In the genomic region with DNA sequence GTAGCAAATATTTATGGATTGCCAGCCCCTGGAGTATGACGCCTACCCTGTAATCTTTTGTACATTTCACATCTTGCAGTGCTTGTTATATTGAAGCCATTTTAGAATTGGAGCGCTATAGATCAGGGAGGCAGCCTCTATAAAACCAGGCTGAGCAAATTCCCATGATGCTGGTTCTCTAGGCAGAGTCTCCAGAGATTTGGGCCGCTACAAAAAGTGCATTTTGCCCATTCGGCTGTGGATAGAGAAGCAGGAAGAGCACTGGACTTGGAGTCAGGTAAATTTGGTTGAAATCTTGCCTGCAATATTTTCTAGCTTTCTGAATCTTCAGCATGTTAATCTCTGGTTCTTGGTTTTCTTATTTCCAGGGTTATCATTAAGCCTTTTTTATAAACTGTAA, we compare ENCODE assay signal across 8 cellular contexts. TPM values are rescaled to one million over a fixed set of nuclear protein-coding genes. Genes with fewer than 3 reads are reported as not detected.
DNase-seq lines count a peak whose midpoint lies in the region; ATAC-seq and TF ChIP-seq lines count a peak whose summit lies in the region.

No MANE protein-coding gene starts in this region.

- no peak for ATAC-seq in GM21723 (IDR thresholded peaks at IDR 0.05; ENCODE audit: unreplicated experiment)

- no peaks in the 10 kb centered on the region for H3K9me3 ChIP-seq in CD4-positive, alpha-beta memory T cell (ENCODE audit: control insufficient read depth in 1 of 2, low read length in 2 of 2)
- no peaks in the 10 kb centered on the region for H3K9me3 ChIP-seq in MM.1S (replicated peaks; ENCODE audit: insufficient read depth, low read length)
- no peaks in the 10 kb centered on the region for H3K9me3 ChIP-seq in neural cell (ENCODE audit: low read length)
- no peaks in the 10 kb centered on the region for H3K9me3 ChIP-seq in uterus

- no peak for TF ChIP-seq EP300 in neural cell (conservative IDR thresholded peaks at IDR 0.05; ENCODE audit: poor library complexity, severe bottlenecking)

- peaks cover 68% of the 10 kb centered on the region for H3K79me2 ChIP-seq in MM.1S (ENCODE audit: low read length)
- peaks cover 65% of the 10 kb centered on the region for H3K79me2 ChIP-seq in neural cell (replicated peaks; ENCODE audit: insufficient read depth, low read length)

- H3K9me2 ChIP-seq in MM.1S (replicated peaks; ENCODE audit: insufficient read depth, low read length): no peaks in the 10 kb centered on the region
- no peaks in the 10 kb centered on the region for H3K9me2 ChIP-seq in neural cell (ENCODE audit: insufficient read depth, low read length)

- POLR2A ChIA-PET in CD4-positive, alpha-beta memory T cell (lab: Charles Lee; ENCODE audit: partially characterized antibody): interaction anchor here (1.0 to 2.5 kb wide), 7 partner anchors 9 to 94 kb away, joined by 3 to 22 read pairs (median 5); a partner anchor contains a TSS

- H3K4me3 Mint-ChIP-seq in CD4-positive, alpha-beta memory T cell: peak overlapping the region; percentile 92 to 98 (median 97)
- peak overlapping the region; percentile 93 for H3K4me3 Mint-ChIP-seq in dendritic cell treated with granulocyte-macrophage colony-stimulating factor and Interleukin-4, amounts not matched to agents 40 ng/mL and 50 ng/mL, for 4 days

- TF ChIP-seq POLR2A in uterus (IDR thresholded peaks at IDR 0.05): no peak

- no peak overlapping the region for H2AFZ ChIP-seq in MM.1S (ENCODE audit: low read length)
- H2AFZ ChIP-seq in neural cell (ENCODE audit: low read depth, low read length): no peak overlapping the region

- H3K4me1 Mint-ChIP-seq in CD4-positive, alpha-beta memory T cell: peaks cover 51 to 93% (median 71%) of the 10 kb centered on the region in 4 donors
- peaks cover 54% of the 10 kb centered on the region for H3K4me1 Mint-ChIP-seq in dendritic cell treated with granulocyte-macrophage colony-stimulating factor and Interleukin-4, amounts not matched to agents 40 ng/mL and 50 ng/mL, for 4 days (ENCODE audit: low read depth)

- H3K27me3 Mint-ChIP-seq in CD4-positive, alpha-beta memory T cell: no peaks in the 10 kb centered on the region
- H3K27me3 Mint-ChIP-seq in dendritic cell treated with granulocyte-macrophage colony-stimulating factor and Interleukin-4, amounts not matched to agents 40 ng/mL and 50 ng/mL, for 4 days: no peaks in the 10 kb centered on the region

- H3K9me3 Mint-ChIP-seq in CD4-positive, alpha-beta memory T cell: no peaks in the 10 kb centered on the region
- H3K9me3 Mint-ChIP-seq in dendritic cell treated with granulocyte-macrophage colony-stimulating factor and Interleukin-4, amounts not matched to agents 40 ng/mL and 50 ng/mL, for 4 days: no peaks in the 10 kb centered on the region

- H3F3A ChIP-seq in MM.1S (ENCODE audit: insufficient read depth, low read length) (0 out of 2 replicates have a peak, but pooled peaks cover 3% of the 10 kb centered on the region), neural cell (ENCODE audit: insufficient read depth, low read length, poor library complexity, severe bottlenecking) (peaks cover 5% of the 10 kb centered on the region)

- no peak for TF ChIP-seq RAD21 in neural cell (conservative IDR thresholded peaks at IDR 0.05)

- intact Hi-C loops in CD4-positive, alpha-beta memory T cell (cut with micrococcal nuclease): loop anchor here (1.0 to 10.0 kb wide), 4 partner anchors 8 to 1800 kb away; a partner anchor contains a TSS
- intact Hi-C loops in dendritic cell treated with granulocyte-macrophage colony-stimulating factor and Interleukin-4, amounts not matched to agents 40 ng/mL and 50 ng/mL, for 4 days (cut with micrococcal nuclease): loop anchor here (5.0 kb wide), 2 partner anchors 80 to 675 kb away; a partner anchor contains a TSS
- intact Hi-C loops in uterus (cut with DNase I; ENCODE audit: low total_unique reads): loop anchor here (10.0 kb wide), 1 partner anchor 77 kb away; a partner anchor contains a TSS

- DNase-seq in CD4-positive, alpha-beta memory T cell: no peak
- no peak for DNase-seq in MM.1S
- no peak for DNase-seq in uterus
- DNase-seq in stimulated activated CD4-positive, alpha-beta T cell treated with anti-CD3 and anti-CD28 coated beads, Interleukin-4, amount 100 ng/mL, for 24 hours: no peak
- no peak for DNase-seq in dedifferentiated amniotic fluid mesenchymal stem cell (ENCODE audit: extremely low spot score)

- peaks cover 73% of the 10 kb centered on the region for H3K4me1 ChIP-seq in CD4-positive, alpha-beta memory T cell (ENCODE audit: insufficient read depth, low read length)
- H3K4me1 ChIP-seq in MM.1S (ENCODE audit: low read length) (peaks cover 20% of the 10 kb centered on the region), uterus (peaks cover 0 to 16% of the 10 kb centered on the region in 2 donors)

- H3K27me3 ChIP-seq in CD4-positive, alpha-beta memory T cell (ENCODE audit: insufficient read depth, low read length): no peaks in the 10 kb centered on the region
- no peaks in the 10 kb centered on the region for H3K27me3 ChIP-seq in MM.1S (replicated peaks; ENCODE audit: insufficient read depth, low read length)
- no peaks in the 10 kb centered on the region for H3K27me3 ChIP-seq in neural cell (ENCODE audit: insufficient read depth, low read depth, low read length)
- no peaks in the 10 kb centered on the region for H3K27me3 ChIP-seq in uterus

- H3K27ac ChIP-seq in CD4-positive, alpha-beta memory T cell (ENCODE audit: low read depth, low read length): peak overlapping the region; percentile 85
- no peak overlapping the region for H3K27ac ChIP-seq in MM.1S (ENCODE audit: low read length)
- peak overlapping the region; percentile 88 for H3K27ac ChIP-seq in neural cell (ENCODE audit: low read length)
- no peak overlapping the region for H3K27ac ChIP-seq in uterus

- H3K9ac ChIP-seq in MM.1S (ENCODE audit: low read length) (no peak overlapping the region; the same call in 1 of the 2 replicates), neural cell (ENCODE audit: low read length) (peak overlapping the region; percentile 92)

- H4K20me1 ChIP-seq in MM.1S (ENCODE audit: insufficient read depth, low read length): peaks cover 52% of the 10 kb centered on the region
- H4K20me1 ChIP-seq in neural cell (ENCODE audit: insufficient read depth): peaks cover 11% of the 10 kb centered on the region

- no peaks in the 10 kb centered on the region for H3K36me3 ChIP-seq in CD4-positive, alpha-beta memory T cell (ENCODE audit: insufficient read depth, low read length)
- no peaks in the 10 kb centered on the region; the same call in 1 of the 2 replicates for H3K36me3 ChIP-seq in MM.1S (replicated peaks; ENCODE audit: insufficient read depth, low read length)
- H3K36me3 ChIP-seq in neural cell (ENCODE audit: insufficient read depth, low read length): peaks cover 3% of the 10 kb centered on the region
- no peaks in the 10 kb centered on the region for H3K36me3 ChIP-seq in uterus

- TF ChIP-seq CTCF in MM.1S (IDR thresholded peaks at IDR 0.05; ENCODE audit: low read length) (no peak), neural cell (IDR thresholded peaks at IDR 0.05; ENCODE audit: poor library complexity, severe bottlenecking) (no peak), uterus (IDR thresholded peaks at IDR 0.05) (no peak)

- H3K27ac Mint-ChIP-seq in CD4-positive, alpha-beta memory T cell: peak overlapping the region; percentile 74 to 97 (median 95)
- no peak overlapping the region for H3K27ac Mint-ChIP-seq in dendritic cell treated with granulocyte-macrophage colony-stimulating factor and Interleukin-4, amounts not matched to agents 40 ng/mL and 50 ng/mL, for 4 days

- H3K4me2 ChIP-seq in MM.1S (ENCODE audit: low read depth, low read length) (peak overlapping the region; percentile 80), neural cell (ENCODE audit: low read length) (peak overlapping the region; percentile 63)

- CTCF ChIA-PET in CD4-positive, alpha-beta memory T cell (lab: Charles Lee; ENCODE audit: partially characterized antibody): interaction anchor here (0.8 to 3.4 kb wide), 10 partner anchors 9 to 575 kb away, joined by 3 to 32 read pairs (median 6); a partner anchor contains a TSS

- peaks cover 0 to 55% of the 10 kb centered on the region in 2 donors for H3K36me3 Mint-ChIP-seq in CD4-positive, alpha-beta memory T cell
- peaks cover 28% of the 10 kb centered on the region for H3K36me3 Mint-ChIP-seq in dendritic cell treated with granulocyte-macrophage colony-stimulating factor and Interleukin-4, amounts not matched to agents 40 ng/mL and 50 ng/mL, for 4 days (ENCODE audit: low read depth)

- peak overlapping the region; percentile 39 to 82 for H3K4me3 ChIP-seq in CD4-positive, alpha-beta memory T cell (ENCODE audit: low read length in 2 of 2)
- H3K4me3 ChIP-seq in MM.1S (ENCODE audit: low read length) (peak overlapping the region; percentile 84; the same call in 1 of the 2 replicates), neural cell (ENCODE audit: low read length) (peak overlapping the region; percentile 89), uterus (peak overlapping the region in 1 of 2 donors; percentile 94)

TF ChIP-seq in neural cell, 6 proteins besides CTCF, POLR2A, EP300 and RAD21 (continues in another document):
- TF ChIP-seq POLR2AphosphoS5 (IDR thresholded peaks at IDR 0.05): peak; percentile 17

RNA-seq across cellular contexts. Expression of a gene that starts 2.0 kb away (rescaled TPM):
- total RNA-seq in CD4-positive, alpha-beta memory T cell: 100 to 1,000 TPM; 245 to 262 TPM
- polyA plus RNA-seq in CD4-positive, alpha-beta memory T cell: 100 to 1,000 TPM; 554 to 616 TPM
- polyA plus RNA-seq in neural cell: 242 and 279 TPM in 2 replicates
- polyA minus RNA-seq in neural cell: 142 and 168 TPM in 2 replicates
- 100 to 1,000 TPM in 2 of 4 donors, 10 to 100 TPM in 2; 54.3 to 131 (median 108) TPM for total RNA-seq in uterus

RNA-seq across cellular contexts. Expression of a gene that starts 22.4 kb away (rescaled TPM):
- total RNA-seq in CD4-positive, alpha-beta memory T cell: 10 to 100 TPM; 46.5 to 50.0 TPM
- under 1 TPM in 1 of 2 donors, not detected in 1; 0.42 TPM for polyA plus RNA-seq in CD4-positive, alpha-beta memory T cell
- 3.6 and 6.2 TPM in 2 replicates for polyA plus RNA-seq in neural cell
- polyA minus RNA-seq in neural cell: 2.7 and 3.5 TPM in 2 replicates
- total RNA-seq in uterus: 10 to 100 TPM in 2 of 4 donors, under 1 TPM in 1, not detected in 1; 0.59 to 17.3 (median 12.9) TPM

Comparison
In these comparisons a context has a peak if more than half of its experiments do, and no peak if none do; other contexts are left out.
1. H3K27ac ChIP-seq: peak in CD4-positive, alpha-beta memory T cell (single experiment) and neural cell (single experiment); none in MM.1S (single experiment) and uterus (0 of 2).